In genomic region chr6:42547407-42548329, GRCh38 we compare ENCODE assay signal across 8 cellular contexts. TPM values are rescaled to one million over a fixed set of nuclear protein-coding genes. Genes with fewer than 3 reads are reported as not detected.
DNase-seq lines count a peak whose midpoint lies in the region; ATAC-seq and TF ChIP-seq lines count a peak whose summit lies in the region.

No MANE protein-coding gene starts in this region.

- TF ChIP-seq RAD21 in liver (IDR thresholded peaks at IDR 0.05): peak; percentile 80 to 89

- DNase-seq in ACHN: peak; percentile 71
- peak; percentile 37 for DNase-seq in NCI-H524 treated with DMSO at 0.1 percent for 48 hours (lab: John Stamatoyannopoulos, UW)
- peak; percentile 84 to 85 for DNase-seq in activated CD4-positive, alpha-beta T cell treated with anti-CD3 and anti-CD28 coated beads, Interleukin-2, amount 50 U/mL, for 24 hours (ENCODE audit: low read depth in 1 of 2, low spot score in 1 of 2)
- DNase-seq in dedifferentiated amniotic fluid mesenchymal stem cell (ENCODE audit: extremely low spot score): peak; percentile 67
- peak; percentile 79 for DNase-seq in stimulated activated CD4-positive, alpha-beta T cell treated with anti-CD3 and anti-CD28 coated beads, Interleukin-2, amount 100 ng/mL, for 4 hours (ENCODE audit: low read depth)

- peaks cover 0 to 6% (median 4%) of the 10 kb centered on the region in 4 donors for H3K4me1 ChIP-seq in liver (ENCODE audit: control insufficient read depth in 4 of 4, insufficient read depth in 4 of 4, low read length in 3 of 4)

- ATAC-seq in GM18868 (IDR thresholded peaks at IDR 0.05; ENCODE audit: unreplicated experiment) (peak; percentile 80), HG03439 (IDR thresholded peaks at IDR 0.05; ENCODE audit: unreplicated experiment) (peak; percentile 81)

- peak; percentile 71 for TF ChIP-seq CTCF in liver (IDR thresholded peaks at IDR 0.05; ENCODE audit: low read depth, low read length, missing input control)

- WGBS in liver: 13% methylated on average over 27 of the region's 27 CpGs

- in situ Hi-C loops in ACHN (cut with HindIII; ENCODE audit: low pct_ligation_motif_present, low pct_unique_long_range_greater_than_20kb, low sequenced_read_pairs): no loop called here

- H3K27me3 ChIP-seq in liver (ENCODE audit: control insufficient read depth in 4 of 4, insufficient read depth in 4 of 4, low read length in 3 of 4): no peaks in the 10 kb centered on the region

- H3K4me3 ChIP-seq in liver (ENCODE audit: low read depth in 1 of 3, low read length in 3 of 3): peak overlapping the region in 2 of 3 donors; percentile 38 to 52

- no peaks in the 10 kb centered on the region for H3K9me3 ChIP-seq in liver (ENCODE audit: control insufficient read depth in 4 of 4, low read length in 3 of 4)

- H3K9ac ChIP-seq in liver (ENCODE audit: low read depth in 1 of 2, low read length in 2 of 2): no peak overlapping the region

- H3K36me3 ChIP-seq in liver (ENCODE audit: control insufficient read depth in 4 of 4, insufficient read depth in 3 of 4, low read depth in 1 of 4, low read length in 3 of 4): no peaks in the 10 kb centered on the region

- peak overlapping the region in 1 of 2 donors; percentile 7 for H3K27ac ChIP-seq in liver (ENCODE audit: low read depth in 1 of 2, low read length in 2 of 2)

TF ChIP-seq in liver, 16 proteins besides CTCF, POLR2A, EP300 and RAD21:
- TF ChIP-seq JUND (IDR thresholded peaks at IDR 0.05) (no peak), FOXA1 (IDR thresholded peaks at IDR 0.05) (no peak), RXRA (IDR thresholded peaks at IDR 0.05) (no peak), ATF3 (IDR thresholded peaks at IDR 0.05) (no peak), REST (IDR thresholded peaks at IDR 0.05) (no peak), TAF1 (conservative IDR thresholded peaks at IDR 0.05) (no peak), ZBTB33 (IDR thresholded peaks at IDR 0.05) (no peak), MAX (IDR thresholded peaks at IDR 0.05) (no peak), HNF4A (conservative IDR thresholded peaks at IDR 0.05) (no peak), FOXA2 (IDR thresholded peaks at IDR 0.05) (no peak), HNF4G (IDR thresholded peaks at IDR 0.05) (no peak), SP1 (IDR thresholded peaks at IDR 0.05) (no peak), NR2F2 (IDR thresholded peaks at IDR 0.05) (no peak)

RNA-seq across cellular contexts. Expression of gene UBR2, which starts 16.2 kb away (rescaled TPM):
- total RNA-seq in liver: 10 to 100 TPM; 31.5 to 32.9 TPM
- polyA plus RNA-seq in liver: 1 to 10 TPM; 6.3 to 7.2 TPM
